8 cellular contexts compared by ENCODE assay signal in genomic region chr1:209884665-209885117, GRCh38. TPM values are rescaled to one million over a fixed set of nuclear protein-coding genes. Genes with fewer than 3 reads are reported as not detected.
DNase-seq lines count a peak whose midpoint lies in the region; ATAC-seq and TF ChIP-seq lines count a peak whose summit lies in the region.

No MANE protein-coding gene starts in this region.

- H3K4me1 ChIP-seq in ACC112 (ENCODE audit: control insufficient read depth, insufficient read depth, low read length, unreplicated experiment) (peaks cover 43% of the 10 kb centered on the region), SJCRH30 (peaks cover 40% of the 10 kb centered on the region)

- DNase-seq in SJCRH30 (peak; percentile 94 to 96), epidermal melanocyte (ENCODE audit: insufficient read length, low spot score) (peak; percentile 97), retinal pigment epithelial cell (ENCODE audit: low read depth) (peak; percentile 100), WTC11 (ENCODE audit: low spot score) (no peak)

- no peak overlapping the region for H2AFZ ChIP-seq in ACC112 (ENCODE audit: low read length, unreplicated experiment)

- peaks cover 5% of the 10 kb centered on the region for H3K4me1 Mint-ChIP-seq in WTC11

- POLR2A ChIA-PET in WTC11 (lab: Charles Lee): no interaction called here

- CTCF ChIA-PET in WTC11 (lab: Charles Lee): interaction anchor here (1.0 kb wide), 1 partner anchor 9 kb away, joined by 3 read pairs; no protein-coding TSS in a partner anchor

- H3K27me3 ChIP-seq in ACC112 (ENCODE audit: insufficient read depth, low read length): no peaks in the 10 kb centered on the region
- H3K27me3 ChIP-seq in SJCRH30: no peaks in the 10 kb centered on the region

- H3K27ac ChIP-seq in ACC112 (ENCODE audit: low read depth, low read length) (peak overlapping the region; percentile 97), SJCRH30 (peak overlapping the region; percentile 77)

- H3K27ac Mint-ChIP-seq in WTC11: no peak overlapping the region

- H3K36me3 ChIP-seq in ACC112 (ENCODE audit: insufficient read depth, low read length): no peaks in the 10 kb centered on the region
- H3K36me3 ChIP-seq in SJCRH30: no peaks in the 10 kb centered on the region

- no peaks in the 10 kb centered on the region for H3K79me2 ChIP-seq in ACC112 (ENCODE audit: control insufficient read depth, insufficient read depth, low read length, unreplicated experiment)

- H3K27me3 Mint-ChIP-seq in WTC11 (ENCODE audit: low read depth): no peaks in the 10 kb centered on the region; the same call in 1 of the 2 replicates

- H3K36me3 Mint-ChIP-seq in WTC11: no peaks in the 10 kb centered on the region

- no peak overlapping the region for H3K4me3 Mint-ChIP-seq in WTC11

- H3K4me3 ChIP-seq in ACC112 (ENCODE audit: low read depth, low read length) (peak overlapping the region; percentile 60), SJCRH30 (no peak overlapping the region), retinal pigment epithelial cell (ENCODE audit: low read length) (no peak overlapping the region)

- H3K9me3 ChIP-seq in SJCRH30 (replicated peaks): no peaks in the 10 kb centered on the region

- TF ChIP-seq CTCF in retinal pigment epithelial cell (conservative IDR thresholded peaks at IDR 0.05; ENCODE audit: low read depth, low read length) (no peak), WTC11 (IDR thresholded peaks at IDR 0.05) (no peak)

- peak; percentile 94 for ATAC-seq in GM18858 (IDR thresholded peaks at IDR 0.05; ENCODE audit: unreplicated experiment)
- peak; percentile 92 for ATAC-seq in HG03095 (IDR thresholded peaks at IDR 0.05; ENCODE audit: unreplicated experiment)
- no peak for ATAC-seq in HG03025 (IDR thresholded peaks at IDR 0.05; ENCODE audit: low FRiP score, unreplicated experiment)
- no peak for ATAC-seq in WTC11

- peaks cover 6% of the 10 kb centered on the region for H3K9me3 Mint-ChIP-seq in WTC11

TF ChIP-seq in WTC11, 78 proteins besides CTCF, POLR2A, EP300 and RAD21:
- TF ChIP-seq MXD4 (CRISPR knock-in tag; IDR thresholded peaks at IDR 0.05; ENCODE audit: borderline replicate concordance): no peak

RNA-seq across cellular contexts. Expression of gene SYT14, which starts 53.3 kb away (rescaled TPM):
- not detected in 2 replicates for total RNA-seq in SJCRH30 (2014; rRNA removed; shearing (Covaris generic))
- total RNA-seq in WTC11 (2021): 10.6 to 12.0 TPM (median 10.9 TPM) in 3 replicates

RNA-seq across cellular contexts. Expression of gene UTP25, which starts 56.9 kb away (rescaled TPM):
- 13.3 and 14.2 TPM in 2 replicates for total RNA-seq in SJCRH30 (2014; rRNA removed; shearing (Covaris generic))
- 4.8 to 5.5 TPM (median 5.3 TPM) in 3 replicates for total RNA-seq in WTC11 (2021)

Comparison
In these comparisons a context has a peak if more than half of its experiments do, and no peak if none do; other contexts are left out.
1. ATAC-seq: peak in GM18858 (single experiment) and HG03095 (single experiment); none in HG03025 (single experiment) and WTC11 (single experiment).
2. RNA of gene SYT14, which starts 53.3 kb away (total RNA-seq): 10.6 to 12.0 TPM in WTC11; not detected in SJCRH30; every median in the first group is over 10 times any median in the second.